In the genomic region with DNA sequence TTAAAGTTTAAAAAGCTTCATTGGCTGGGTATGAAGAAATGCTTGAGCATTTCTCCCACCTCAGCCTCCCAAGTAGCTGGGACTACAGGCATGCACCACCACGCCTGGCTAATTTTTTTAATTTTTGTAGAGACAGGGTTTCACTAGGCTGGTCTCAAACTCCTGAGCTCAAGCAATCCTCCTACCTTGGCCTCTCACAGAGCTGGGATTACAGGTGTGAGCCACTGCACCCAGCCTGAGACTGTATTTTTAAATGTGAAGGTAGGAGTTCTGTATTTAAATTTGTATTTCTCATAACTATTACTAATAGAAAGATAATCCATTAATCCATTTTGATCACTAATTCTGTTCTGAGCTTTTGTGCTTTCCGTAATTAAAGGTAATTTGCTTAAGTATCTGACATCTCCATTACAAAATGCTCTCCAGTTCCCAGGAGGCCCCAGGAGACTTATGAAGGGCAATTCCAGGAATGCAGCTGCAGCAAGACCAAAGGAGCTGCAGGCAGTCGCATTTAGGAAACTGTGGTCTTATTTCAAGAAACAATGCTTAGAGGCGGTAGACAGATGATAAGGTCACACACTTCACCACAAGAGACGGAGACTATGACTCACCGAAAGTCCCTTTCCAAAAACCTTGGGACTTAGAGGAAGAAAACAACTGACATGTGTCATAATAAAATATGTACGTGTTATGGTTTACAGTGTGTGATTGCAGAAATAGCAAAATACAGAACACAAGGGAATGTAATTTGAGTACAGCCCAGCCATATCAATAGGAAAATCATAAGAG, we compare ENCODE assay signal across 8 cellular contexts. TPM values are rescaled to one million over a fixed set of nuclear protein-coding genes. Genes with fewer than 3 reads are reported as not detected.
DNase-seq lines count a peak whose midpoint lies in the region; ATAC-seq, FAIRE-seq and TF ChIP-seq lines count a peak whose summit lies in the region.

No MANE protein-coding gene starts in this region.

- peak overlapping the region; percentile 22; the same call in 2 of the 3 replicates for H3K4me2 ChIP-seq in A549

- 35% methylated on average over 7 of the region's 7 CpGs for WGBS in A549 (ENCODE audit: missing lambda C conversion rate)

- no peak overlapping the region for H3K4me3 ChIP-seq in A549

- FAIRE-seq in A549 (lab: Jason Lieb, UNC): no peak

- DNase-seq in A549 (ENCODE audit: low read depth in 1 of 2, low spot score in 1 of 2) (peak in 1 of 2 experiments; percentile 47), NOMO-1 treated with dmso at 0.1 percent for 144 hours (lab: John Stamatoyannopoulos, UW; ENCODE audit: unreplicated experiment) (peak; percentile 74), activated T-helper 1 cell treated with Interleukin-2 at 50 U/mL for 16 hours (ENCODE audit: low read depth) (peak; percentile 20), left ventricle myocardium superior (no peak)
- DNase-seq in stimulated activated CD4-positive, alpha-beta T cell treated with anti-CD3 and anti-CD28 coated beads, Interleukin-4, amount 100 ng/mL, for 48 hours (ENCODE audit: low read depth in 2 of 2): peak; percentile 19 to 57
- no peak for DNase-seq in effector CD8-positive, alpha-beta T cell (lab: John Stamatoyannopoulos, UW)

- CTCF ChIA-PET in A549 (lab: Yijun Ruan, JAX): interaction anchor here (1.0 to 3.0 kb wide), 5 partner anchors 9 to 158 kb away, joined by 3 to 20 read pairs (median 6); no protein-coding TSS in a partner anchor

- POLR2A ChIA-PET in A549 (lab: Yijun Ruan, JAX): interaction anchor here (1.2 kb wide), 1 partner anchor 34 kb away, joined by 5 read pairs; the partner anchor contains the start of gene RALA

- TF ChIP-seq EP300 in A549 (IDR thresholded peaks at IDR 0.05): no peak

- H3K27ac ChIP-seq in A549: peak overlapping the region in 1 of 2 experiments; percentile 34; a peak in 2 of 6 replicates

- TF ChIP-seq CTCF in A549 (IDR thresholded peaks at IDR 0.05): no peak

- peak in 1 of 2 experiments; percentile 40; a peak in 1 of 6 replicates for ATAC-seq in A549
- ATAC-seq in GM18867 (IDR thresholded peaks at IDR 0.05; ENCODE audit: unreplicated experiment): peak; percentile 91
- ATAC-seq in HG03064 (IDR thresholded peaks at IDR 0.05; ENCODE audit: low read depth, unreplicated experiment): peak; percentile 72
- peak; percentile 73 for ATAC-seq in left ventricle myocardium superior

- no peaks in the 10 kb centered on the region for H3K9me3 ChIP-seq in A549

- peaks cover 16% of the 10 kb centered on the region for H3K4me1 ChIP-seq in A549

- intact Hi-C loops in left ventricle myocardium superior (cut with micrococcal nuclease): no loop called here

- no peak for TF ChIP-seq POLR2A in A549 (IDR thresholded peaks at IDR 0.05; ENCODE audit: low read length)

- TF ChIP-seq RAD21 in A549 (conservative IDR thresholded peaks at IDR 0.05 in 1 of 2, IDR thresholded peaks at IDR 0.05 in 1 of 2): no peak

TF ChIP-seq in A549, 52 proteins besides CTCF, POLR2A, EP300 and RAD21:
- no peak for TF ChIP-seq FOSL2 (IDR thresholded peaks at IDR 0.05)
- peak; percentile 75 for TF ChIP-seq FOSL2 (CRISPR knock-in tag; IDR thresholded peaks at IDR 0.05)
- TF ChIP-seq, protein P1, sequence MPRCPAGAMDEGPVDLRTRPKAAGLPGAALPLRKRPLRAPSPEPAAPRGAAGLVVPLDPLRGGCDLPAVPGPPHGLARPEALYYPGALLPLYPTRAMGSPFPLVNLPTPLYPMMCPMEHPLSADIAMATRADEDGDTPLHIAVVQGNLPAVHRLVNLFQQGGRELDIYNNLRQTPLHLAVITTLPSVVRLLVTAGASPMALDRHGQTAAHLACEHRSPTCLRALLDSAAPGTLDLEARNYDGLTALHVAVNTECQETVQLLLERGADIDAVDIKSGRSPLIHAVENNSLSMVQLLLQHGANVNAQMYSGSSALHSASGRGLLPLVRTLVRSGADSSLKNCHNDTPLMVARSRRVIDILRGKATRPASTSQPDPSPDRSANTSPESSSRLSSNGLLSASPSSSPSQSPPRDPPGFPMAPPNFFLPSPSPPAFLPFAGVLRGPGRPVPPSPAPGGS (IDR thresholded peaks at IDR 0.05): no peak
TF ChIP-seq in A549: peak in this region for 1.

RNA-seq across cellular contexts. Expression of gene YAE1, which starts 23.3 kb away (rescaled TPM):
- 41.7 and 59.1 TPM in 2 replicates for polyA plus RNA-seq in A549 (2011; rRNA removed)
- polyA plus RNA-seq in A549 (2012; cell fraction: cytosol; rRNA removed): 14.7 and 17.7 TPM in 2 replicates
- polyA plus RNA-seq in A549 (2012; cell fraction: nucleus; rRNA removed): 4.8 and 6.4 TPM in 2 replicates
- 61.2 to 66.6 TPM (median 65.2 TPM) in 3 replicates for polyA plus RNA-seq in A549 (2017; fragmentation: RNase III; extraction: RNeasy Plus Mini Kit Qiagen cat#74134 plus additional on column Dnase treatment)
- polyA minus RNA-seq in A549 (2011; rRNA and poly(A)+ RNA removed): 23.1 and 31.9 TPM in 2 replicates
- total RNA-seq in left ventricle myocardium superior: 15.9 TPM

RNA-seq across cellular contexts. Expression of gene RALA, which starts 33.9 kb away (rescaled TPM):
- polyA plus RNA-seq in A549 (2011; rRNA removed) (19.0 and 30.1 TPM in 2 replicates), A549 (2017; fragmentation: RNase III; extraction: RNeasy Plus Mini Kit Qiagen cat#74134 plus additional on column Dnase treatment) (40.0 to 43.7 TPM (median 42.4 TPM) in 3 replicates)
- polyA plus RNA-seq in A549 (2012; cell fraction: cytosol; rRNA removed): 8.1 and 9.1 TPM in 2 replicates
- polyA plus RNA-seq in A549 (2012; cell fraction: nucleus; rRNA removed): 3.8 and 4.4 TPM in 2 replicates
- polyA minus RNA-seq in A549 (2011; rRNA and poly(A)+ RNA removed): 18.5 and 18.8 TPM in 2 replicates
- total RNA-seq in left ventricle myocardium superior: 38.0 TPM

Comparison
In these comparisons a context has a peak if more than half of its experiments do, and no peak if none do; other contexts are left out.
1. DNase-seq: peak in NOMO-1 treated with dmso at 0.1 percent for 144 hours (single experiment), activated T-helper 1 cell treated with Interleukin-2 at 50 U/mL for 16 hours (single experiment) and stimulated activated CD4-positive, alpha-beta T cell treated with anti-CD3 and anti-CD28 coated beads, Interleukin-4, amount 100 ng/mL, for 48 hours (2 of 2); none in left ventricle myocardium superior (single experiment) and effector CD8-positive, alpha-beta T cell (single experiment).